Comparison of ENCODE assay signal across 25 cellular contexts in genomic region chr9:126424511-126424910, GRCh38.
"Had no signal": no experiment of that assay in that cellular context is flagged by ENCODE, and none has a peak within 500 bp of the region (broad histone marks: within the 10 kb centered on the region; RNA-seq: fewer than 3 reads in every experiment).

No MANE protein-coding gene starts in this region.

- DNase-seq: activated CD4-positive, alpha-beta T cell treated with anti-CD3 and anti-CD28 coated beads for 36 hours; activated CD4-positive, CD25-positive, alpha-beta regulatory T cell; activated effector memory CD4-positive, alpha-beta T cell treated with anti-CD3 and anti-CD28 coated beads, Interleukin-2, amount 50 U/mL, for 16 hours; activated naive CD4-positive, alpha-beta T cell treated with anti-CD3 and anti-CD28 coated beads for 36 hours; activated naive CD8-positive, alpha-beta T cell treated with anti-CD3 and anti-CD28 coated beads, Interleukin-2, amount 50 U/mL, for 24 hours; activated T-cell treated with anti-CD3 and anti-CD28 coated beads, Interleukin-2, amount 50 U/mL, for 1 hour; amygdala; central memory CD4-positive, alpha-beta T cell; foreskin keratinocyte; heart left ventricle; hypothalamus; immature natural killer cell; right lobe of liver; small intestine; stimulated activated CD4-positive, alpha-beta T cell treated with anti-CD3 and anti-CD28 coated beads, Interleukin-4, amount 100 ng/mL, for 24 hours; stimulated activated naive CD4-positive, alpha-beta T cell; T-helper 1 cell; testis had no signal

- H3K4me3 Mint-ChIP-seq: activated CD4-positive, alpha-beta T cell treated with anti-CD3 and anti-CD28 coated beads for 36 hours; activated naive CD4-positive, alpha-beta T cell treated with anti-CD3 and anti-CD28 coated beads for 36 hours; activated naive CD8-positive, alpha-beta T cell treated with anti-CD3 and anti-CD28 coated beads, Interleukin-2, amount 50 U/mL, for 24 hours; activated T-helper 1 cell treated with anti-CD3 and anti-CD28 coated beads, Interleukin-12 subunit alpha, Interleukin-12 subunit beta, Interleukin-2, Interleukin-4 antibody, amounts not matched to agents 30 ng/mL and 10 ng/mL and 1 ng/mL, durations not matched to agents 14 hours and 24 hours and 36 hours; immature natural killer cell; mesothelial cell of epicardium; natural killer cell treated with Interleukin-12 subunit alpha and Interleukin-12 subunit beta and Interleukin-15 and Interleukin-18, amount 100 ng/mL, for 72 hours; type B pancreatic cell had no signal

- H3K9me3 Mint-ChIP-seq: activated naive CD4-positive, alpha-beta T cell treated with anti-CD3 and anti-CD28 coated beads for 36 hours; activated naive CD8-positive, alpha-beta T cell treated with anti-CD3 and anti-CD28 coated beads, Interleukin-2, amount 50 U/mL, for 24 hours; activated T-helper 1 cell treated with anti-CD3 and anti-CD28 coated beads, Interleukin-12 subunit alpha, Interleukin-12 subunit beta, Interleukin-2, Interleukin-4 antibody, amounts not matched to agents 30 ng/mL and 10 ng/mL and 1 ng/mL, durations not matched to agents 14 hours and 24 hours and 36 hours; immature natural killer cell; mesothelial cell of epicardium; natural killer cell treated with Interleukin-12 subunit alpha and Interleukin-12 subunit beta and Interleukin-15 and Interleukin-18, amount 100 ng/mL, for 72 hours; type B pancreatic cell had no signal

- H3K4me1 Mint-ChIP-seq: mesothelial cell of epicardium had no signal

- H3K36me3 Mint-ChIP-seq: natural killer cell treated with Interleukin-12 subunit alpha and Interleukin-12 subunit beta and Interleukin-15 and Interleukin-18, amount 100 ng/mL, for 72 hours had no signal

- ATAC-seq: activated CD4-positive, alpha-beta T cell treated with anti-CD3 and anti-CD28 coated beads for 36 hours; activated naive CD8-positive, alpha-beta T cell treated with anti-CD3 and anti-CD28 coated beads, Interleukin-2, amount 50 U/mL, for 24 hours; foreskin keratinocyte; natural killer cell treated with Interleukin-12 subunit alpha and Interleukin-12 subunit beta and Interleukin-15 and Interleukin-18, amount 100 ng/mL, for 72 hours; right lobe of liver had no signal

- H3K27ac Mint-ChIP-seq: activated CD4-positive, alpha-beta T cell treated with anti-CD3 and anti-CD28 coated beads for 36 hours; activated naive CD4-positive, alpha-beta T cell treated with anti-CD3 and anti-CD28 coated beads for 36 hours; activated naive CD8-positive, alpha-beta T cell treated with anti-CD3 and anti-CD28 coated beads, Interleukin-2, amount 50 U/mL, for 24 hours; activated T-helper 1 cell treated with anti-CD3 and anti-CD28 coated beads, Interleukin-12 subunit alpha, Interleukin-12 subunit beta, Interleukin-2, Interleukin-4 antibody, amounts not matched to agents 30 ng/mL and 10 ng/mL and 1 ng/mL, durations not matched to agents 14 hours and 24 hours and 36 hours; immature natural killer cell; mesothelial cell of epicardium; natural killer cell treated with Interleukin-12 subunit alpha and Interleukin-12 subunit beta and Interleukin-15 and Interleukin-18, amount 100 ng/mL, for 72 hours; type B pancreatic cell had no signal

- H3K27me3 Mint-ChIP-seq: activated CD4-positive, alpha-beta T cell treated with anti-CD3 and anti-CD28 coated beads for 36 hours; activated naive CD8-positive, alpha-beta T cell treated with anti-CD3 and anti-CD28 coated beads, Interleukin-2, amount 50 U/mL, for 24 hours; type B pancreatic cell had no signal

- H3K27ac ChIP-seq: breast epithelium, esophagus muscularis mucosa, foreskin keratinocyte, heart left ventricle, right lobe of liver, testis, vagina had no signal
